ENCODE assay signal across 9 cellular contexts in genomic region chr20:9609892-9610502, GRCh38.
DNase-seq lines count a peak whose midpoint lies in the region; ATAC-seq and TF ChIP-seq lines count a peak whose summit lies in the region.
"Had no signal": no experiment of that assay in that cellular context is flagged by ENCODE, and none has a peak within 500 bp of the region (broad histone marks: within the 10 kb centered on the region; RNA-seq: fewer than 3 reads in every experiment).

No MANE protein-coding gene starts in this region.

- no peak for TF ChIP-seq EP300 in gastroesophageal sphincter (IDR thresholded peaks at IDR 0.05)

- POLR2A ChIA-PET in activated CD4-positive, alpha-beta memory T cell treated with anti-CD3 and anti-CD28 coated beads for 36 hours (lab: Charles Lee) = no interaction called here

- intact Hi-C loops in activated CD4-positive, alpha-beta memory T cell treated with anti-CD3 and anti-CD28 coated beads for 36 hours (cut with micrococcal nuclease) = loop anchor here (1.0 kb wide), 1 partner anchor 202 kb away; no protein-coding TSS in a partner anchor
- intact Hi-C loops in aorta (cut with DNase I) = loop anchor here (1.0 to 10.0 kb wide), 6 partner anchors 201 to 855 kb away; partner anchors contain the start of genes MKKS (in 1 of the 2) and SLX4IP (in 1 of the 2)

- peak; percentile 55 to 75 (median 62) for TF ChIP-seq CTCF in gastroesophageal sphincter (IDR thresholded peaks at IDR 0.05)

- H3K36me3 ChIP-seq in gastroesophageal sphincter (no peaks in the 10 kb centered on the region), aorta (ENCODE audit: control insufficient read depth in 1 of 2, insufficient read depth in 2 of 2, low read length in 1 of 2) (no peaks in the 10 kb centered on the region)

- no peak overlapping the region for H3K4me3 Mint-ChIP-seq in activated CD4-positive, alpha-beta memory T cell treated with anti-CD3 and anti-CD28 coated beads for 36 hours
- H3K4me3 Mint-ChIP-seq: naive B cell had no signal

- CTCF ChIA-PET in activated CD4-positive, alpha-beta memory T cell treated with anti-CD3 and anti-CD28 coated beads for 36 hours (lab: Charles Lee) = interaction anchor here (0.6 to 7.3 kb wide), 11 partner anchors 13 to 815 kb away, joined by 3 to 124 read pairs (median 3); no protein-coding TSS in a partner anchor

- H3K9me3 ChIP-seq in gastroesophageal sphincter (no peaks in the 10 kb centered on the region), aorta (ENCODE audit: control insufficient read depth, low read length) (no peaks in the 10 kb centered on the region)

- H3K9me3 Mint-ChIP-seq in activated CD4-positive, alpha-beta memory T cell treated with anti-CD3 and anti-CD28 coated beads for 36 hours = no peaks in the 10 kb centered on the region

- H3K27ac ChIP-seq in gastroesophageal sphincter (no peak overlapping the region), aorta (ENCODE audit: low read depth in 1 of 2, low read length in 2 of 2) (no peak overlapping the region)

- no peaks in the 10 kb centered on the region for H3K36me3 Mint-ChIP-seq in activated CD4-positive, alpha-beta memory T cell treated with anti-CD3 and anti-CD28 coated beads for 36 hours
- H3K36me3 Mint-ChIP-seq: naive B cell had no signal

- H3K4me1 Mint-ChIP-seq in activated CD4-positive, alpha-beta memory T cell treated with anti-CD3 and anti-CD28 coated beads for 36 hours (ENCODE audit: low read depth) = no peaks in the 10 kb centered on the region
- H3K4me1 Mint-ChIP-seq: naive B cell had no signal

- H3K4me1 ChIP-seq in gastroesophageal sphincter (no peaks in the 10 kb centered on the region), aorta (ENCODE audit: control insufficient read depth in 1 of 2, insufficient read depth in 2 of 2, low read length in 2 of 2) (no peaks in the 10 kb centered on the region)

- H3K27me3 ChIP-seq in gastroesophageal sphincter = no peaks in the 10 kb centered on the region
- H3K27me3 ChIP-seq in aorta (ENCODE audit: control insufficient read depth in 1 of 2, insufficient read depth in 2 of 2, low read length in 1 of 2) = no peaks in the 10 kb centered on the region

- 23 to 29% methylated on average over 7 of the region's 7 CpGs for WGBS in gastroesophageal sphincter (ENCODE audit: low coverage in 1 of 2), 2 donors
- WGBS in aorta, 2 donors = 24 to 28% methylated on average over 7 of the region's 7 CpGs

- ATAC-seq in HG02884 (IDR thresholded peaks at IDR 0.05; ENCODE audit: unreplicated experiment) (peak; percentile 59), gastroesophageal sphincter (no peak), aorta (ENCODE audit: low FRiP score) (no peak)

- peak; percentile 3 for DNase-seq in stimulated activated CD4-positive, alpha-beta T cell treated with anti-CD3 and anti-CD28 coated beads, Interleukin-12 subunit alpha, Interleukin-12 subunit beta, amount 100 ng/mL, for 4 hours
- no peak for DNase-seq in stimulated activated CD4-positive, alpha-beta T cell treated with anti-CD3 and anti-CD28 coated beads, Interleukin-4, amount 100 ng/mL, for 4 hours
- DNase-seq in NCI-H2107 treated with DMSO at 0.1 percent for 48 hours (lab: John Stamatoyannopoulos, UW; ENCODE audit: unreplicated experiment) (peak; percentile 29), retina (peak; percentile 73), aorta (no peak)
- peak; percentile 55 for DNase-seq in activated CD4-positive, alpha-beta memory T cell treated with anti-CD3 and anti-CD28 coated beads for 36 hours
- DNase-seq: naive B cell had no signal

- no peak for TF ChIP-seq POLR2A in gastroesophageal sphincter (IDR thresholded peaks at IDR 0.05)

- H3K27me3 Mint-ChIP-seq in activated CD4-positive, alpha-beta memory T cell treated with anti-CD3 and anti-CD28 coated beads for 36 hours = no peaks in the 10 kb centered on the region

- H3K27ac Mint-ChIP-seq in activated CD4-positive, alpha-beta memory T cell treated with anti-CD3 and anti-CD28 coated beads for 36 hours = no peak overlapping the region
- H3K27ac Mint-ChIP-seq: naive B cell had no signal

- H3K4me3 ChIP-seq in gastroesophageal sphincter = no peak overlapping the region
- no peak overlapping the region for H3K4me3 ChIP-seq in aorta (ENCODE audit: low read length in 2 of 2)

Comparison
In these comparisons a context has a peak if more than half of its experiments do, and no peak if none do; other contexts are left out.
1. DNase-seq: peak in stimulated activated CD4-positive, alpha-beta T cell treated with anti-CD3 and anti-CD28 coated beads, Interleukin-12 subunit alpha, Interleukin-12 subunit beta, amount 100 ng/mL, for 4 hours (single experiment), NCI-H2107 treated with DMSO at 0.1 percent for 48 hours (single experiment), activated CD4-positive, alpha-beta memory T cell treated with anti-CD3 and anti-CD28 coated beads for 36 hours (single experiment) and retina (single experiment); none in stimulated activated CD4-positive, alpha-beta T cell treated with anti-CD3 and anti-CD28 coated beads, Interleukin-4, amount 100 ng/mL, for 4 hours (0 of 2) and aorta (0 of 2).